Comparison of ENCODE assay signal across 1 cellular context in the genomic region with DNA sequence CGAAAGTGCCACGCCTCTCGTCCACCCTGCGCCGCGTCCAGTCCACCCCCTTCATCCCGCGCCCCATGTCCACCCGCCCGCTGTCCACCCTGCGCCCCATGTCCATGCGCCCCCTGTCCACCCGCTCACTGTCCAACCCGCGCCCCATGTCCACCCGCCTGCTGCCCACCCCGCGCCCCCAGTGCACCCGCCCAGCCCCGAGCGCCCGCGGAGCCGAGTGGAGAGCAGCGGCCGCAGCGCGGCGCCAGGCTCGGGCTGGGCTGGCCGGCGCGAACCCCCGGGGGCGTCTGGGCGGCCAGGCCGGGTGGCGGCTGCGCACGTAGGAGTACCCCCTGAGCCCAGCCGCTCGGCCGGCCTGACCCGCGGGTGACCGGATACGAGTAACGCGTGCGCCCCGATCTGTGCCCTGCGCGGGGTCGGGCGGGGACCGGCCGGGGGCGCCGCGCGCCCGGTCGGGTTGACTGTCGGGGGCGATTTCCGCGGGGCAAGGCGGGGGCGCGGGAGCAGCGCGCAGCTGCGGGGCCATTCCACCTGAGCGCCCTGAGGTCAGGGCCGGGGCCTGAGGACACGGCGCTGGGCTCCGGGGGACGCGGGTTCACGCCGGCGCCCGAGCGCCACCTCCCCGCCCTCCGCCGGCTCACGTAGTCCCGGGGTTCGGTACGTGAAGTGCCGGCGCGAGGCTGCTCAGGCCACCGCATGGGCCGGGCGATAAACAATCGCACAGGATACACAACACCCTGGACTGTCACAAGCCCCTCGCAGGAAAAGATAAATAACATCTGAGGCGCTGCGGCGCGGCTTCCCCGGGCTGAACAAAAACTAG.
TF ChIP-seq lines count a peak whose summit lies in the region.

No MANE protein-coding gene starts in this region.

TF ChIP-seq in HEK293, 187 proteins besides CTCF, POLR2A, EP300 and RAD21 (continued from another document):
- peak; percentile 27; the same call in 1 of the 2 replicates for TF ChIP-seq KLF9 (tag by site-specific recombination; IDR thresholded peaks at IDR 0.05; ENCODE audit: low read depth)
